24 cellular contexts compared by ENCODE assay signal in genomic region chr1:192691041-192691440, GRCh38. TPM values are rescaled to one million over a fixed set of nuclear protein-coding genes. Genes with fewer than 3 reads are reported as not detected.
DNase-seq lines count a peak whose midpoint lies in the region; ATAC-seq and TF ChIP-seq lines count a peak whose summit lies in the region.
"Had no signal": no experiment of that assay in that cellular context is flagged by ENCODE, and none has a peak within 500 bp of the region (broad histone marks: within the 10 kb centered on the region; RNA-seq: fewer than 3 reads in every experiment).

No MANE protein-coding gene starts in this region.

- no peak overlapping the region for H2BK12ac ChIP-seq in H9 (ENCODE audit: insufficient read length, low read depth, low read length)

- no peak overlapping the region for H3K4me3 Mint-ChIP-seq in H9
- H3K4me3 Mint-ChIP-seq: CD4-positive, CD25-positive, alpha-beta regulatory T cell; CD8-positive, alpha-beta memory T cell; HFFc6 had no signal

- no peaks in the 10 kb centered on the region for H3K36me3 ChIP-seq in iPS-20b (ENCODE audit: insufficient read depth, low read depth, low read length)
- H3K36me3 ChIP-seq: BE2C had no signal

- peaks cover 29 to 34% of the 10 kb centered on the region in 2 experiments for H3K9me3 Mint-ChIP-seq in H9
- H3K9me3 Mint-ChIP-seq: HFFc6 had no signal

- H2BK5ac ChIP-seq in H9 (ENCODE audit: insufficient read length, low read length) = no peak overlapping the region

- H4K8ac ChIP-seq in H9 (replicated peaks; ENCODE audit: insufficient read length, low read depth, low read length) = no peak overlapping the region

- H3K27ac ChIP-seq in 22Rv1 (peak overlapping the region; percentile 25; the same call in 1 of the 2 replicates), H9 (ENCODE audit: insufficient read length, low read depth, low read length) (no peak overlapping the region), iPS-20b (ENCODE audit: low read length) (no peak overlapping the region)
- H3K27ac ChIP-seq: GM23248, HL-60 had no signal

- peak overlapping the region; percentile 45; the same call in 1 of the 2 replicates for H3K4me3 ChIP-seq in iPS-20b (ENCODE audit: low read length)
- H3K4me3 ChIP-seq: GM12878, GM23248 had no signal

- H3K4me2 ChIP-seq in H9 (ENCODE audit: insufficient read depth, insufficient read length, low read length) = no peak overlapping the region

- no peak overlapping the region for H3K4ac ChIP-seq in H9 (ENCODE audit: low read depth, low read length)

- no peak overlapping the region for H2BK120ac ChIP-seq in H9 (ENCODE audit: low read depth, low read length, poor library complexity, severe bottlenecking)

- TF ChIP-seq CTCF in 22Rv1 (IDR thresholded peaks at IDR 0.05) (no peak), H9 (conservative IDR thresholded peaks at IDR 0.05) (no peak)

- no peaks in the 10 kb centered on the region for H3K27me3 Mint-ChIP-seq in H9 (ENCODE audit: low read depth)

- H4K5ac ChIP-seq in H9 (ENCODE audit: insufficient read length, low read depth, low read length) = no peak overlapping the region

- H2BK15ac ChIP-seq in H9 (ENCODE audit: low read depth, low read length) = no peak overlapping the region

- no peaks in the 10 kb centered on the region for H3K9me3 ChIP-seq in H9 (ENCODE audit: control insufficient read depth, low read depth, low read length)
- peaks cover 15% of the 10 kb centered on the region for H3K9me3 ChIP-seq in iPS-20b (ENCODE audit: insufficient read depth, low read depth, low read length)
- H3K9me3 ChIP-seq: BE2C had no signal

- H3T11ph ChIP-seq in H9 (ENCODE audit: low read length) = no peak overlapping the region

- H3K4me1 ChIP-seq in H9 (ENCODE audit: insufficient read depth, low read length) (no peaks in the 10 kb centered on the region), iPS-20b (ENCODE audit: insufficient read depth, low read length) (peaks cover 5% of the 10 kb centered on the region; the same call in 1 of the 2 replicates)
- H3K4me1 ChIP-seq: BE2C had no signal

- peaks cover 20 to 21% of the 10 kb centered on the region in 2 experiments for H3K4me1 Mint-ChIP-seq in H9
- H3K4me1 Mint-ChIP-seq: CD8-positive, alpha-beta memory T cell had no signal

- H3K23ac ChIP-seq in H9 (ENCODE audit: insufficient read length, low read depth, low read length) = no peak overlapping the region

- H3K23me2 ChIP-seq in H9 (ENCODE audit: insufficient read length, low read depth, low read length, poor library complexity, severe bottlenecking) = no peaks in the 10 kb centered on the region

- no peaks in the 10 kb centered on the region for H3K27me3 ChIP-seq in H9 (ENCODE audit: insufficient read depth, low read length)
- H3K27me3 ChIP-seq in iPS-20b (ENCODE audit: insufficient read depth, low read length) = no peaks in the 10 kb centered on the region
- H3K27me3 ChIP-seq: BE2C had no signal

- H3K27ac Mint-ChIP-seq in H9 = peak overlapping the region; percentile 73 to 88 (median 81); a peak in 6 of 7 replicates
- H3K27ac Mint-ChIP-seq: CD4-positive, CD25-positive, alpha-beta regulatory T cell; CD8-positive, alpha-beta memory T cell; HFFc6 had no signal

- H3K79me2 ChIP-seq in H9 (ENCODE audit: insufficient read depth, low read length) = no peaks in the 10 kb centered on the region

- H3K36me3 Mint-ChIP-seq in H9 (ENCODE audit: insufficient read depth in 1 of 3, low read depth in 3 of 3) = peaks cover 14 to 57% (median 26%) of the 10 kb centered on the region in 3 experiments
- H3K36me3 Mint-ChIP-seq: CD4-positive, CD25-positive, alpha-beta regulatory T cell had no signal

- H2BK20ac ChIP-seq in H9 (ENCODE audit: low read depth, low read length, poor library complexity, severe bottlenecking) = no peak overlapping the region

- no peak overlapping the region for H3K18ac ChIP-seq in H9 (ENCODE audit: insufficient read length, low read depth, low read length)

- H3K14ac ChIP-seq in H9 (ENCODE audit: insufficient read depth, low read length) = no peak overlapping the region

- H3K9ac ChIP-seq in H9 (ENCODE audit: extremely low read depth, insufficient read length, low read length) (no peak overlapping the region), iPS-20b (ENCODE audit: low read depth, low read length) (no peak overlapping the region)
- H3K9ac ChIP-seq: GM23248 had no signal

- DNase-seq in H9 (no peak), NCI-H748 treated with DMSO at 0.1 percent for 48 hours (lab: John Stamatoyannopoulos, UW) (peak; percentile 80), NCI-H2107 treated with DMSO at 0.1 percent for 48 hours (lab: John Stamatoyannopoulos, UW; ENCODE audit: unreplicated experiment) (no peak), NCI-H510A (lab: John Stamatoyannopoulos, UW) (no peak)
- DNase-seq: ACHN; BE2C; C1 segment of cervical spinal cord; CD4-positive, CD25-positive, alpha-beta regulatory T cell; CD8-positive, alpha-beta memory T cell; COR-L47; DMS 273 treated with DMSO at 0.1 percent for 48 hours; DMS53; DND-41; EL; GM23248; HFFc6 had no signal

- ATAC-seq in GM19467 (IDR thresholded peaks at IDR 0.05; ENCODE audit: unreplicated experiment) = no peak
- ATAC-seq: GM12878, HCT116 had no signal

- no peak overlapping the region for H2AFZ ChIP-seq in H9 (ENCODE audit: low read length)
- H2AFZ ChIP-seq: GM23248 had no signal

- no peak overlapping the region for H4K91ac ChIP-seq in H9 (ENCODE audit: insufficient read length, low read depth, low read length)

- H2AK5ac ChIP-seq in H9 (ENCODE audit: insufficient read length, low read length) = no peak overlapping the region

- no CpG with 5 or more reads among the region's 1 CpG for WGBS in H9 (ENCODE audit: extremely low coverage, insufficient read length, low lambda C conversion rate)

- H4K20me1 ChIP-seq in H9 (ENCODE audit: control insufficient read depth, insufficient read depth, insufficient read length) = no peaks in the 10 kb centered on the region

- H3K56ac ChIP-seq in H9 (ENCODE audit: insufficient read length, low read depth, low read length) = no peak overlapping the region

- no peaks in the 10 kb centered on the region for H3K79me1 ChIP-seq in H9 (ENCODE audit: insufficient read depth, low read depth, low read length, poor library complexity, severe bottlenecking)

RNA-seq across cellular contexts. Expression of gene RGS13, which starts 55.1 kb away (rescaled TPM):
- total RNA-seq in H9 (2021) = not detected in 2 replicates
- total RNA-seq: G401, GM23248, HFFc6, HT1080 had no signal
